Comparison of ENCODE assay signal across 16 cellular contexts in genomic region chr19:5973867-5974635, GRCh38. TPM values are rescaled to one million over a fixed set of nuclear protein-coding genes. Genes with fewer than 3 reads are reported as not detected.
DNase-seq lines count a peak whose midpoint lies in the region; ATAC-seq and TF ChIP-seq lines count a peak whose summit lies in the region.
"Had no signal": no experiment of that assay in that cellular context is flagged by ENCODE, and none has a peak within 500 bp of the region (broad histone marks: within the 10 kb centered on the region; RNA-seq: fewer than 3 reads in every experiment).

No MANE protein-coding gene starts in this region.

- H3K36me3 ChIP-seq in neural cell (ENCODE audit: insufficient read depth, low read length) (no peaks in the 10 kb centered on the region), PC-3 (ENCODE audit: low read depth, low read length) (peaks cover 31% of the 10 kb centered on the region; the same call in 1 of the 2 replicates)
- H3K36me3 ChIP-seq: MG63 had no signal

- TF ChIP-seq CTCF in brain (conservative IDR thresholded peaks at IDR 0.05) (no peak), neural cell (IDR thresholded peaks at IDR 0.05; ENCODE audit: poor library complexity, severe bottlenecking) (no peak), PC-3 (conservative IDR thresholded peaks at IDR 0.05; ENCODE audit: low read depth, low read length) (no peak)

- peak overlapping the region; percentile 98 for H3K4me3 ChIP-seq in neural cell (ENCODE audit: low read length)
- no peak overlapping the region for H3K4me3 ChIP-seq in PC-3 (ENCODE audit: low read length)
- H3K4me3 ChIP-seq: heart left ventricle, MG63, skin epidermis, suprapubic skin had no signal

- H3K27ac ChIP-seq in neural cell (ENCODE audit: low read length) = peak overlapping the region; percentile 60
- H3K27ac ChIP-seq in PC-3 (ENCODE audit: low read length) = no peak overlapping the region
- H3K27ac ChIP-seq: heart left ventricle, suprapubic skin had no signal

- no peak for TF ChIP-seq EP300 in neural cell (conservative IDR thresholded peaks at IDR 0.05; ENCODE audit: poor library complexity, severe bottlenecking)

- peak overlapping the region; percentile 50 to 99 (median 69) for H3K4me3 Mint-ChIP-seq in brain

- POLR2A ChIA-PET in PC-3 (lab: Charles Lee; ENCODE audit: unreplicated experiment) = interaction anchor here (0.5 kb wide), 1 partner anchor 16 kb away, joined by 9 read pairs; no protein-coding TSS in a partner anchor

- H2AFZ ChIP-seq in neural cell (ENCODE audit: low read depth, low read length) (no peak overlapping the region), PC-3 (ENCODE audit: low read length) (no peak overlapping the region)

- peaks cover 6% of the 10 kb centered on the region for H4K20me1 ChIP-seq in neural cell (ENCODE audit: insufficient read depth)
- H4K20me1 ChIP-seq in PC-3 (ENCODE audit: low read length) = peaks cover 59% of the 10 kb centered on the region

- CTCF ChIA-PET in PC-3 (lab: Charles Lee) = no interaction called here

- H3F3A ChIP-seq in neural cell (ENCODE audit: insufficient read depth, low read length, poor library complexity, severe bottlenecking) (no peaks in the 10 kb centered on the region), PC-3 (ENCODE audit: low read length, unreplicated experiment) (no peaks in the 10 kb centered on the region)

- H3K27me3 ChIP-seq in neural cell (ENCODE audit: insufficient read depth, low read depth, low read length) (no peaks in the 10 kb centered on the region), PC-3 (ENCODE audit: low read length) (no peaks in the 10 kb centered on the region)
- H3K27me3 ChIP-seq: heart left ventricle, MG63, suprapubic skin had no signal

- H3K27me3 Mint-ChIP-seq in brain = peaks cover 16% of the 10 kb centered on the region

- DNase-seq in NCI-H2227 (lab: John Stamatoyannopoulos, UW; ENCODE audit: unreplicated experiment) = peak; percentile 16
- DNase-seq in NCI-H2227 treated with DMSO at 0.1 percent for 48 hours (lab: John Stamatoyannopoulos, UW) = no peak
- peak; percentile 13 for DNase-seq in M059J (ENCODE audit: low read depth)
- no peak for DNase-seq in PC-3
- no peak for DNase-seq in NCI-H510A (lab: John Stamatoyannopoulos, UW)
- DNase-seq: 8988T, cerebellar nuclear complex, COR-L47, MG63 had no signal

- TF ChIP-seq RAD21 in neural cell (conservative IDR thresholded peaks at IDR 0.05) = no peak

- ATAC-seq in PC-3 (no peak), GM21723 (IDR thresholded peaks at IDR 0.05; ENCODE audit: unreplicated experiment) (no peak)
- ATAC-seq: heart left ventricle, left lobe of liver had no signal

- H3K9me3 Mint-ChIP-seq in brain = peaks cover 0 to 3% (median 0%) of the 10 kb centered on the region in 5 experiments

- no peaks in the 10 kb centered on the region for H3K9me3 ChIP-seq in neural cell (ENCODE audit: low read length)
- no peaks in the 10 kb centered on the region for H3K9me3 ChIP-seq in PC-3 (ENCODE audit: low read length)
- H3K9me3 ChIP-seq: heart left ventricle, MG63, suprapubic skin had no signal

- BruUV-seq in PC-3 (replicated peaks; lab: Mats Ljungman, UMichigan) = no TSS peak

- H3K4me1 Mint-ChIP-seq in brain = peaks cover 78% of the 10 kb centered on the region

- H3K9me2 ChIP-seq in neural cell (ENCODE audit: insufficient read depth, low read length) (no peaks in the 10 kb centered on the region), PC-3 (replicated peaks; ENCODE audit: low read length) (no peaks in the 10 kb centered on the region)

- H3K79me2 ChIP-seq in neural cell (replicated peaks; ENCODE audit: insufficient read depth, low read length) (peaks cover 87% of the 10 kb centered on the region), PC-3 (ENCODE audit: low read length) (peaks cover 97% of the 10 kb centered on the region)

- peaks cover 19% of the 10 kb centered on the region for H3K36me3 Mint-ChIP-seq in brain

- H3K9ac ChIP-seq in neural cell (ENCODE audit: low read length) (peak overlapping the region; percentile 43), PC-3 (ENCODE audit: low read length) (no peak overlapping the region)

- peaks cover 35% of the 10 kb centered on the region for H3K4me1 ChIP-seq in PC-3 (ENCODE audit: insufficient read depth, low read length)

- H3K4me2 ChIP-seq in neural cell (ENCODE audit: low read length) (peak overlapping the region; percentile 2), PC-3 (ENCODE audit: low read length) (no peak overlapping the region)

- intact Hi-C loops in PC-3 (cut with micrococcal nuclease) = no loop called here

- H3K27ac Mint-ChIP-seq in brain = peak overlapping the region in 4 of 5 experiments; percentile 52 to 76 (median 68)

TF ChIP-seq in neural cell, 6 proteins besides CTCF, POLR2A, EP300 and RAD21:
- TF ChIP-seq TAF1 (IDR thresholded peaks at IDR 0.05; ENCODE audit: low read depth) = no peak
- no peak for TF ChIP-seq POLR2AphosphoS5 (IDR thresholded peaks at IDR 0.05)
- TF ChIP-seq REST (IDR thresholded peaks at IDR 0.05; ENCODE audit: borderline replicate concordance) = no peak
- no peak for TF ChIP-seq MXI1 (conservative IDR thresholded peaks at IDR 0.05; ENCODE audit: poor library complexity, severe bottlenecking)
- TF ChIP-seq EZH2 (IDR thresholded peaks at IDR 0.05; ENCODE audit: borderline replicate concordance, insufficient read depth, low read length, poor library complexity, severe bottlenecking) = no peak
- no peak for TF ChIP-seq SMC3 (conservative IDR thresholded peaks at IDR 0.05; ENCODE audit: poor library complexity)

RNA-seq across cellular contexts. Expression of gene RANBP3, which starts 3.9 kb away (rescaled TPM):
- 115 and 130 TPM in 2 replicates for total RNA-seq in M059J (2014; rRNA removed; shearing (Covaris generic))
- polyA plus RNA-seq in brain (ENCODE audit: insufficient read depth, low read depth, low replicate concordance) (183 TPM), neural cell (53.6 and 67.6 TPM in 2 replicates)
- 61.6 and 68.3 TPM in 2 replicates for polyA minus RNA-seq in neural cell
- total RNA-seq in PC-3 (2014; rRNA removed) = 114 and 153 TPM in 2 replicates

RNA-seq across cellular contexts. Expression of gene CAPS, which starts 60.0 kb away (rescaled TPM):
- total RNA-seq in M059J (2014; rRNA removed; shearing (Covaris generic)) = 0.96 and 1.3 TPM in 2 replicates
- polyA plus RNA-seq in brain (ENCODE audit: insufficient read depth, low read depth, low replicate concordance) (43.6 TPM), neural cell (7.5 and 10.5 TPM in 2 replicates)
- polyA minus RNA-seq in neural cell = 3.7 and 4.1 TPM in 2 replicates
- 255 and 280 TPM in 2 replicates for total RNA-seq in PC-3 (2014; rRNA removed)

Comparison
In these comparisons a context has a peak if more than half of its experiments do, and no peak if none do; other contexts are left out.
1. DNase-seq: peak in NCI-H2227 (single experiment) and M059J (single experiment); none in NCI-H2227 treated with DMSO at 0.1 percent for 48 hours (single experiment), PC-3 (single experiment) and NCI-H510A (single experiment).
2. RNA of gene CAPS, which starts 60.0 kb away (total RNA-seq): 255 to 280 TPM in PC-3; 0.96 to 1.3 TPM in M059J; every median in the first group is over 100 times any median in the second.